ENCODE assay signal across 8 cellular contexts in genomic region chr12:6778571-6779550, GRCh38. TPM values are rescaled to one million over a fixed set of nuclear protein-coding genes. Genes with fewer than 3 reads are reported as not detected.
DNase-seq lines count a peak whose midpoint lies in the region; ATAC-seq and TF ChIP-seq lines count a peak whose summit lies in the region.

No MANE protein-coding gene starts in this region.

- no peaks in the 10 kb centered on the region for H3K79me1 ChIP-seq in trophoblast cell (ENCODE audit: low read length)

- peak overlapping the region; percentile 26 for H4K8ac ChIP-seq in trophoblast cell (ENCODE audit: low read depth, low read length)

- no peak overlapping the region for H2AK5ac ChIP-seq in trophoblast cell (ENCODE audit: low read length)

- peak overlapping the region; percentile 26 for H3K14ac ChIP-seq in trophoblast cell (ENCODE audit: low read length)

- H3K23ac ChIP-seq in trophoblast cell (ENCODE audit: low read length): no peak overlapping the region

- peak overlapping the region; percentile 72 for H3K4me2 ChIP-seq in trophoblast cell (ENCODE audit: low read length)

- no peak overlapping the region for H3K4ac ChIP-seq in trophoblast cell (ENCODE audit: low read depth, low read length)

- peaks cover 6% of the 10 kb centered on the region for H3K4me1 ChIP-seq in adipocyte (ENCODE audit: control insufficient read depth, insufficient read depth, low read length)
- peaks cover 5% of the 10 kb centered on the region in 2 experiments for H3K4me1 ChIP-seq in trophoblast cell (ENCODE audit: control insufficient read depth in 1 of 2, insufficient read depth in 2 of 2, low read length in 2 of 2)
- H3K4me1 ChIP-seq in transverse colon: peaks cover 4 to 41% (median 15%) of the 10 kb centered on the region in 4 donors

- no peak for TF ChIP-seq EP300 in transverse colon (IDR thresholded peaks at IDR 0.05; ENCODE audit: low read depth)

- H3K27ac ChIP-seq in trophoblast cell (ENCODE audit: low read depth, low read length): no peak overlapping the region
- H3K27ac ChIP-seq in transverse colon: peak overlapping the region; percentile 73 to 87 (median 82)

- no peak overlapping the region for H4K91ac ChIP-seq in trophoblast cell (ENCODE audit: low read depth, low read length)

- peak overlapping the region; percentile 48 for H2AFZ ChIP-seq in trophoblast cell (ENCODE audit: insufficient read depth, low read length, poor library complexity)

- peak; percentile 75 for ATAC-seq in HG02588 (IDR thresholded peaks at IDR 0.05; ENCODE audit: unreplicated experiment)

- H2BK12ac ChIP-seq in trophoblast cell (ENCODE audit: low read length): peak overlapping the region; percentile 15

- intact Hi-C loops in cardiac septum (cut with DNase I): loop anchor here (1.0 to 5.0 kb wide), 3 partner anchors 26 to 162 kb away; partner anchors contain the start of gene MLF2
- intact Hi-C loops in transverse colon (cut with DNase I; ENCODE audit: low total_unique reads): loop anchor here (10.0 kb wide), 1 partner anchor 164 kb away; no protein-coding TSS in a partner anchor

- H3K4me3 ChIP-seq in adipocyte (ENCODE audit: low read length): peak overlapping the region; percentile 75
- H3K4me3 ChIP-seq in trophoblast cell (ENCODE audit: low read depth, low read length): no peak overlapping the region
- H3K4me3 ChIP-seq in transverse colon: peak overlapping the region in 3 of 4 donors; percentile 12 to 47 (median 29)

- no peak overlapping the region for H3K18ac ChIP-seq in trophoblast cell (ENCODE audit: low read length)

- H2BK120ac ChIP-seq in trophoblast cell (ENCODE audit: insufficient read depth, low read length, poor library complexity): no peak overlapping the region

- in situ Hi-C loops in transverse colon (cut with MboI; ENCODE audit: low pct_ligation_motif_present in 1 of 4, low pct_unique_long_range_greater_than_20kb in 1 of 4, low sequenced_read_pairs in 3 of 4): no loop called here

- WGBS in trophoblast cell (ENCODE audit: extremely low coverage, insufficient coverage, insufficient read length): no CpG with 5 or more reads among the region's 35 CpGs
- 5 to 7% methylated on average over 7 to 31 of the region's 35 CpGs for whole genome bisulfite sequencing in transverse colon (ENCODE audit: low coverage in 1 of 2), 2 donors

- no peak for TF ChIP-seq POLR2A in transverse colon (IDR thresholded peaks at IDR 0.05)

- H4K12ac ChIP-seq in trophoblast cell (ENCODE audit: low read depth, low read length): no peak overlapping the region

- peak; percentile 94 for DNase-seq in GM03348 (ENCODE audit: low spot score)
- DNase-seq in NCI-H1436 treated with DMSO at 0.1 percent for 48 hours (lab: John Stamatoyannopoulos, UW): peak; percentile 70
- DNase-seq in SW480 (ENCODE audit: low spot score): peak; percentile 94
- DNase-seq in adipocyte (ENCODE audit: low read depth): peak; percentile 98
- DNase-seq in cardiac septum (ENCODE audit: low spot score): peak; percentile 96
- peak; percentile 93 to 97 for DNase-seq in trophoblast cell
- DNase-seq in transverse colon: peak; percentile 96

- H3K36me3 ChIP-seq in adipocyte (ENCODE audit: control insufficient read depth, insufficient read depth, low read length, severe bottlenecking): no peaks in the 10 kb centered on the region
- H3K36me3 ChIP-seq in trophoblast cell (ENCODE audit: control insufficient read depth in 1 of 2, insufficient read depth in 2 of 2, low read length in 2 of 2): peaks cover 4 to 6% of the 10 kb centered on the region in 2 experiments
- no peaks in the 10 kb centered on the region for H3K36me3 ChIP-seq in transverse colon

- H3K9ac ChIP-seq in adipocyte (ENCODE audit: low read length): peak overlapping the region; percentile 60
- H3K9ac ChIP-seq in trophoblast cell (ENCODE audit: low read length): no peak overlapping the region

- TF ChIP-seq CTCF in transverse colon (IDR thresholded peaks at IDR 0.05): peak; percentile 91 to 98 (median 95)

- H3K79me2 ChIP-seq in trophoblast cell (ENCODE audit: control insufficient read depth, insufficient read depth, low read length, poor library complexity): no peaks in the 10 kb centered on the region

- no peaks in the 10 kb centered on the region for H3K9me3 ChIP-seq in adipocyte (ENCODE audit: control insufficient read depth, low read length)
- no peaks in the 10 kb centered on the region for H3K9me3 ChIP-seq in trophoblast cell (ENCODE audit: insufficient read depth, low read depth, low read length)
- H3K9me3 ChIP-seq in transverse colon: no peaks in the 10 kb centered on the region

- H3K27me3 ChIP-seq in adipocyte (replicated peaks; ENCODE audit: control insufficient read depth, insufficient read depth, low read length) (peaks cover 8% of the 10 kb centered on the region), trophoblast cell (ENCODE audit: insufficient read depth, low read length) (peaks cover 10% of the 10 kb centered on the region), transverse colon (no peaks in the 10 kb centered on the region)

- no peak overlapping the region for H2BK5ac ChIP-seq in trophoblast cell (ENCODE audit: low read depth, low read length, poor library complexity)

RNA-seq across cellular contexts. Expression of gene LAG3, which starts 6.5 kb away (rescaled TPM):
- total RNA-seq in cardiac septum (0.57 TPM), transverse colon (1 to 10 TPM in 1 of 4 donors, under 1 TPM in 1, not detected in 2; 0.68 to 1.4 TPM)
- polyA plus RNA-seq in trophoblast cell (2013): 0.29 and 0.37 TPM in 2 replicates

RNA-seq across cellular contexts. Expression of gene CD4, which starts 10.5 kb away (rescaled TPM):
- total RNA-seq in cardiac septum: 3.8 TPM
- polyA plus RNA-seq in trophoblast cell (2013): 0.04 TPM in 2 replicates
- 1 to 10 TPM in 3 of 4 donors, under 1 TPM in 1; 1.00 to 7.9 (median 2.8) TPM for total RNA-seq in transverse colon

RNA-seq across cellular contexts. Expression of gene PTMS, which starts 12.7 kb away (rescaled TPM):
- 234 TPM for total RNA-seq in cardiac septum
- polyA plus RNA-seq in trophoblast cell (2013): 441 and 482 TPM in 2 replicates
- 100 to 1,000 TPM in 1 of 4 donors, 10 to 100 TPM in 3; 64.0 to 124 (median 83.9) TPM for total RNA-seq in transverse colon

RNA-seq across cellular contexts. Expression of gene MLF2, which starts 25.9 kb away (rescaled TPM):
- total RNA-seq in cardiac septum (135 TPM), transverse colon (100 to 1,000 TPM; 100 to 360 (median 164) TPM)
- polyA plus RNA-seq in trophoblast cell (2013): 219 and 234 TPM in 2 replicates

RNA-seq across cellular contexts. Expression of gene GPR162, which starts 42.8 kb away (rescaled TPM):
- total RNA-seq in cardiac septum: 5.7 TPM
- 2.2 and 2.9 TPM in 2 replicates for polyA plus RNA-seq in trophoblast cell (2013)
- 1 to 10 TPM in 3 of 4 donors, not detected in 1; 3.0 to 6.4 (median 3.1) TPM for total RNA-seq in transverse colon
